ENCODE assay signal across 14 cellular contexts in genomic region chr4:21749936-21750335, GRCh38.
A peak's percentile ranks its signal among the peaks of the same experiment; 100 is the strongest.
DNase-seq lines count a peak whose midpoint lies in the region; TF ChIP-seq lines count a peak whose summit lies in the region.
"Had no signal": no experiment of that assay in that cellular context is flagged by ENCODE, and none has a peak within 500 bp of the region (broad histone marks: within the 10 kb centered on the region; RNA-seq: fewer than 3 reads in every experiment).

No MANE protein-coding gene starts in this region.

- no peak for TF ChIP-seq CTCF in epithelial cell of esophagus (IDR thresholded peaks at IDR 0.05; ENCODE audit: insufficient read depth, low read depth, low read length, missing control alignments)
- no peak for TF ChIP-seq CTCF in endodermal cell (conservative IDR thresholded peaks at IDR 0.05)

- no peaks in the 10 kb centered on the region for H3K9me3 ChIP-seq in GM23248 (ENCODE audit: low read depth)
- H3K9me3 ChIP-seq in endodermal cell (ENCODE audit: control insufficient read depth, low read length): no peaks in the 10 kb centered on the region
- no peaks in the 10 kb centered on the region for H3K9me3 ChIP-seq in HAP-1
- H3K9me3 ChIP-seq: Caco-2 had no signal

- no peaks in the 10 kb centered on the region for H3K79me2 ChIP-seq in GM23248 (ENCODE audit: insufficient read depth)

- H3K4me3 Mint-ChIP-seq in endodermal cell: no peak overlapping the region
- H3K4me3 Mint-ChIP-seq: B cell; CD4-positive, alpha-beta T cell had no signal

- no peak overlapping the region for H3K9ac ChIP-seq in GM23248
- H3K9ac ChIP-seq in endodermal cell (ENCODE audit: extremely low read depth, low read length, poor library complexity, severe bottlenecking): no peak overlapping the region

- no peaks in the 10 kb centered on the region for H3K9me2 ChIP-seq in GM23248 (ENCODE audit: insufficient read depth)

- no peaks in the 10 kb centered on the region for H3K27me3 Mint-ChIP-seq in endodermal cell (ENCODE audit: insufficient read depth)
- H3K27me3 Mint-ChIP-seq: B cell had no signal

- H3K9me3 Mint-ChIP-seq in endodermal cell: no peaks in the 10 kb centered on the region
- H3K9me3 Mint-ChIP-seq: CD4-positive, alpha-beta T cell had no signal

- no peaks in the 10 kb centered on the region for H3F3A ChIP-seq in GM23248 (ENCODE audit: insufficient read depth)

- no peak overlapping the region for H3K4me3 ChIP-seq in GM23248
- H3K4me3 ChIP-seq in epithelial cell of esophagus (ENCODE audit: low read length): no peak overlapping the region
- no peak overlapping the region for H3K4me3 ChIP-seq in endodermal cell (ENCODE audit: low read length)
- H3K4me3 ChIP-seq in HAP-1: no peak overlapping the region

- no peak overlapping the region; the same call in 1 of the 2 replicates for H3K27ac ChIP-seq in GM23248
- H3K27ac ChIP-seq in endodermal cell (ENCODE audit: low read depth, low read length): no peak overlapping the region
- H3K27ac ChIP-seq: HL-60 had no signal

- no peak overlapping the region for H3K27ac Mint-ChIP-seq in endodermal cell
- H3K27ac Mint-ChIP-seq: B cell; CD4-positive, alpha-beta T cell had no signal

- intact Hi-C loops in posterior vena cava (cut with DNase I): no loop called here

- H3K36me3 Mint-ChIP-seq in endodermal cell (ENCODE audit: low read depth): no peaks in the 10 kb centered on the region

- H3K27me3 ChIP-seq in GM23248 (replicated peaks; ENCODE audit: insufficient read depth) (no peaks in the 10 kb centered on the region), endodermal cell (ENCODE audit: control insufficient read depth, insufficient read depth, low read length, poor library complexity, severe bottlenecking) (no peaks in the 10 kb centered on the region), HAP-1 (ENCODE audit: low read depth) (no peaks in the 10 kb centered on the region; the same call in 1 of the 2 replicates)

- no peak overlapping the region for H3K4me2 ChIP-seq in GM23248 (ENCODE audit: unreplicated experiment)

- peaks cover 21% of the 10 kb centered on the region for H3K4me1 Mint-ChIP-seq in endodermal cell
- H3K4me1 Mint-ChIP-seq: B cell had no signal

- no peak overlapping the region for H2AFZ ChIP-seq in GM23248

- H3K36me3 ChIP-seq in GM23248 (ENCODE audit: low read depth) (no peaks in the 10 kb centered on the region), endodermal cell (ENCODE audit: control insufficient read depth, insufficient read depth, low read length) (no peaks in the 10 kb centered on the region), HAP-1 (replicated peaks) (no peaks in the 10 kb centered on the region)

- in situ Hi-C loops in GM23248 (cut with MboI) (loop anchor here (25.0 kb wide), 1 partner anchor 988 kb away; no protein-coding TSS in a partner anchor), SK-MEL-5 (cut with HindIII; ENCODE audit: low pct_unique_long_range_greater_than_20kb, low sequenced_read_pairs) (loop anchor here (25.0 kb wide), 1 partner anchor 213 kb away; no protein-coding TSS in a partner anchor), HAP-1 (cut with MboI; ENCODE audit: low sequenced_read_pairs) (no loop called here)

- no peaks in the 10 kb centered on the region for H4K20me1 ChIP-seq in GM23248 (ENCODE audit: insufficient read depth)

- WGBS in GM23248 (ENCODE audit: low coverage in 1 of 2, low lambda C conversion rate in 2 of 2, missing lambda C conversion rate in 2 of 2), 2 experiments: 46 to 52% methylated on average over 3 of the region's 3 CpGs
- 94 to 100% methylated on average over 2 to 3 of the region's 3 CpGs for WGBS in endodermal cell (ENCODE audit: insufficient coverage in 1 of 2, insufficient read length in 1 of 2), 2 experiments

- H3K4me1 ChIP-seq in GM23248 (ENCODE audit: insufficient read depth) (peaks cover 7% of the 10 kb centered on the region; the same call in 1 of the 2 replicates), endodermal cell (ENCODE audit: control insufficient read depth, insufficient read depth, low read length) (no peaks in the 10 kb centered on the region), HAP-1 (no peaks in the 10 kb centered on the region)
- H3K4me1 ChIP-seq: Caco-2 had no signal

- DNase-seq in GM23248 (peak; percentile 55), SK-MEL-5 (ENCODE audit: low read depth, low spot score) (peak; percentile 28), epithelial cell of esophagus (ENCODE audit: low read depth) (peak; percentile 32), pons (ENCODE audit: low spot score) (peak; percentile 55), endodermal cell (no peak), posterior vena cava (ENCODE audit: low spot score) (no peak), HAP-1 (ENCODE audit: low spot score in 2 of 2) (no peak)
- no peak for DNase-seq in activated CD4-positive, alpha-beta T cell treated with anti-CD3 and anti-CD28 coated beads for 4 hours
- DNase-seq: C1 segment of cervical spinal cord; Caco-2; CD4-positive, alpha-beta T cell; GF-D8 had no signal

Comparison
In these comparisons a context has a peak if more than half of its experiments do, and no peak if none do; other contexts are left out.
1. DNase-seq: peak in GM23248 (single experiment), SK-MEL-5 (single experiment), epithelial cell of esophagus (single experiment) and pons (single experiment); none in endodermal cell (single experiment), posterior vena cava (single experiment), activated CD4-positive, alpha-beta T cell treated with anti-CD3 and anti-CD28 coated beads for 4 hours (0 of 2) and HAP-1 (0 of 2).